1 cellular context compared by ENCODE assay signal in the genomic region with DNA sequence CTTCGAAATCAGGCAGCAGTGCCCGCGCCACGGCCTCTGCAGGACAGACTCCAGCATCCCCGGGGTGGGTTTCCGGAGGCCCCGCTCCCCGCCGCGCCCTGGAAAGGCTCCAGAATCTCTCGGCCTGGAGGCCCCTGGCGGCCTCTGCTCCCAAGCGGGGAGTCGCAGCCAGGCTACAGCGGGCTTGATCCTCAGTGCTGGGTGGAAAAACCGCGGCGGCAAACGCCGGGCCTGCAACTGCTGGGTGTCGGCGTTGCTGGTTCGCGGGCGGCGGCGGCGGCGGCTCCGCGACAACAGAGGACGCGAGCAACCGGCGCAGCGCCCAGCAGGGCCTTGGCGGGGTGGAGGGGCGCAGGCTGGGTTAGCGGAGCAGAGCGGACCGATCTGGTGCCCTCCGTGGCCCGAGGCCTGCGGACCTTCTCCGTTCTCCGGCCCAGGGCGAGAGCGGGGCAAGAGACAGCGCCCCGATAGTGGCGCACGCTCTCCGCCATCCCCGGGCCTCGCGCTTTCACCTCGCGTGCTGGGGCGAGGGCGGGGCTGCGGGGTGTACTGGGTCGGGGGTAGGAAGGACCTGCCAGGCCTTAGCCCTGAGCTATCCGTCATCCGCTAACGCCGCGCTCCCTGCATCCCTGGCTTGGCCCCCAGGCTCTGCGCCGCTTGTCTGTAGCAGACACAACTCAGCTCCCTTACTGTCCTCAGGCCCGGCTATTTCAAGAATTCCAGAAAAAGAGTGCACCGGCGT.
TF ChIP-seq lines count a peak whose summit lies in the region.

No MANE protein-coding gene starts in this region.

TF ChIP-seq in GM12878, 131 proteins besides CTCF, POLR2A, EP300 and RAD21 (continued from another document and continues in another):
- TF ChIP-seq ZBTB4 (CRISPR knock-in tag; IDR thresholded peaks at IDR 0.05), result no peak
- peak; percentile 44; the same call in 2 of the 3 replicates for TF ChIP-seq POU2F2 (IDR thresholded peaks at IDR 0.05; ENCODE audit: borderline replicate concordance, low read depth, low read length)
- TF ChIP-seq SPI1 (IDR thresholded peaks at IDR 0.05; ENCODE audit: borderline replicate concordance, insufficient read depth, low read depth, low read length), result no peak
- no peak; the same call in none of the 2 replicates for TF ChIP-seq RUNX3 (IDR thresholded peaks at IDR 0.05; ENCODE audit: low read length)
- no peak for TF ChIP-seq ZNF24 (IDR thresholded peaks at IDR 0.05)
- no peak for TF ChIP-seq POLR2AphosphoS2 (IDR thresholded peaks at IDR 0.05; ENCODE audit: low read depth, low read length)
- no peak for TF ChIP-seq STAT1 (conservative IDR thresholded peaks at IDR 0.05)
- TF ChIP-seq ZNF622 (IDR thresholded peaks at IDR 0.05), result no peak
- peak; percentile 70; the same call in 1 of the 2 replicates for TF ChIP-seq RB1 (IDR thresholded peaks at IDR 0.05; ENCODE audit: borderline replicate concordance)
- no peak for TF ChIP-seq FOS (IDR thresholded peaks at IDR 0.05; ENCODE audit: borderline replicate concordance, extremely low read depth, insufficient read length)
- TF ChIP-seq IRF4 (IDR thresholded peaks at IDR 0.05; ENCODE audit: low read depth, low read length), result no peak
- no peak for TF ChIP-seq MTA2 (IDR thresholded peaks at IDR 0.05; ENCODE audit: low read depth)
- TF ChIP-seq KAT2A (conservative IDR thresholded peaks at IDR 0.05; ENCODE audit: control insufficient read depth, low read depth, low read length), result no peak
- TF ChIP-seq ZBTB40 (IDR thresholded peaks at IDR 0.05; ENCODE audit: borderline replicate concordance), result no peak
- TF ChIP-seq NR2C2 (IDR thresholded peaks at IDR 0.05; ENCODE audit: borderline replicate concordance, control insufficient read depth, insufficient read length, low read depth), result no peak
- no peak for TF ChIP-seq CHD1 (IDR thresholded peaks at IDR 0.05; ENCODE audit: low read depth, low read length)
- no peak for TF ChIP-seq FOXM1 (IDR thresholded peaks at IDR 0.05; ENCODE audit: low read depth, low read length)
- TF ChIP-seq, protein P1, sequence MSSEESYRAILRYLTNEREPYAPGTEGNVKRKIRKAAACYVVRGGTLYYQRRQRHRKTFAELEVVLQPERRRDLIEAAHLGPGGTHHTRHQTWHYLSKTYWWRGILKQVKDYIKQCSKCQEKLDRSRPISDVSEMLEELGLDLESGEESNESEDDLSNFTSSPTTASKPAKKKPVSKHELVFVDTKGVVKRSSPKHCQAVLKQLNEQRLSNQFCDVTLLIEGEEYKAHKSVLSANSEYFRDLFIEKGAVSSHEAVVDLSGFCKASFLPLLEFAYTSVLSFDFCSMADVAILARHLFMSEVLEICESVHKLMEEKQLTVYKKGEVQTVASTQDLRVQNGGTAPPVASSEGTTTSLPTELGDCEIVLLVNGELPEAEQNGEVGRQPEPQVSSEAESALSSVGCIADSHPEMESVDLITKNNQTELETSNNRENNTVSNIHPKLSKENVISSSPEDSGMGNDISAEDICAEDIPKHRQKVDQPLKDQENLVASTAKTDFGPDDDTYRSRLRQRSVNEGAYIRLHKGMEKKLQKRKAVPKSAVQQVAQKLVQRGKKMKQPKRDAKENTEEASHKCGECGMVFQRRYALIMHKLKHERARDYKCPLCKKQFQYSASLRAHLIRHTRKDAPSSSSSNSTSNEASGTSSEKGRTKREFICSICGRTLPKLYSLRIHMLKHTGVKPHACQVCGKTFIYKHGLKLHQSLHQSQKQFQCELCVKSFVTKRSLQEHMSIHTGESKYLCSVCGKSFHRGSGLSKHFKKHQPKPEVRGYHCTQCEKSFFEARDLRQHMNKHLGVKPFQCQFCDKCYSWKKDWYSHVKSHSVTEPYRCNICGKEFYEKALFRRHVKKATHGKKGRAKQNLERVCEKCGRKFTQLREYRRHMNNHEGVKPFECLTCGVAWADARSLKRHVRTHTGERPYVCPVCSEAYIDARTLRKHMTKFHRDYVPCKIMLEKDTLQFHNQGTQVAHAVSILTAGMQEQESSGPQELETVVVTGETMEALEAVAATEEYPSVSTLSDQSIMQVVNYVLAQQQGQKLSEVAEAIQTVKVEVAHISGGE (CRISPR knock-in tag; IDR thresholded peaks at IDR 0.05), result no peak
- TF ChIP-seq MYC (IDR thresholded peaks at IDR 0.05; ENCODE audit: insufficient read depth, insufficient read length, insufficient replicate concordance, low read length, severe bottlenecking), result no peak
- no peak for TF ChIP-seq FOXK2 (IDR thresholded peaks at IDR 0.05)
- TF ChIP-seq BACH1 (IDR thresholded peaks at IDR 0.05; ENCODE audit: borderline replicate concordance), result peak; percentile 77; the same call in 1 of the 2 replicates
- no peak for TF ChIP-seq ATF7 (IDR thresholded peaks at IDR 0.05; ENCODE audit: low read depth)
- TF ChIP-seq NFXL1 (IDR thresholded peaks at IDR 0.05; ENCODE audit: borderline replicate concordance), result no peak
- TF ChIP-seq CHD2 (IDR thresholded peaks at IDR 0.05; ENCODE audit: borderline replicate concordance, low read depth, low read length), result no peak
- TF ChIP-seq BRCA1 (IDR thresholded peaks at IDR 0.05; ENCODE audit: low read depth, low read length), result no peak
- TF ChIP-seq EED (IDR thresholded peaks at IDR 0.05; ENCODE audit: low read depth), result peak; percentile 35
- TF ChIP-seq BCL3 (IDR thresholded peaks at IDR 0.05; ENCODE audit: borderline replicate concordance, insufficient read depth, low read depth, low read length, poor library complexity, severe bottlenecking), result no peak
- TF ChIP-seq CHD4 (IDR thresholded peaks at IDR 0.05), result no peak
- peak; percentile 75 for TF ChIP-seq SMARCA5 (IDR thresholded peaks at IDR 0.05)
- no peak for TF ChIP-seq MEF2A (IDR thresholded peaks at IDR 0.05; ENCODE audit: insufficient read depth, low read depth, low read length)
- TF ChIP-seq ZBTB33 (IDR thresholded peaks at IDR 0.05), result no peak
- TF ChIP-seq, protein P2, sequence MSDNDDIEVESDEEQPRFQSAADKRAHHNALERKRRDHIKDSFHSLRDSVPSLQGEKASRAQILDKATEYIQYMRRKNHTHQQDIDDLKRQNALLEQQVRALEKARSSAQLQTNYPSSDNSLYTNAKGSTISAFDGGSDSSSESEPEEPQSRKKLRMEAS (IDR thresholded peaks at IDR 0.05; ENCODE audit: low read depth, low read length), result 0 out of 2 replicates have a peak, but pooled peaks have one; percentile 69
- TF ChIP-seq, protein P3, sequence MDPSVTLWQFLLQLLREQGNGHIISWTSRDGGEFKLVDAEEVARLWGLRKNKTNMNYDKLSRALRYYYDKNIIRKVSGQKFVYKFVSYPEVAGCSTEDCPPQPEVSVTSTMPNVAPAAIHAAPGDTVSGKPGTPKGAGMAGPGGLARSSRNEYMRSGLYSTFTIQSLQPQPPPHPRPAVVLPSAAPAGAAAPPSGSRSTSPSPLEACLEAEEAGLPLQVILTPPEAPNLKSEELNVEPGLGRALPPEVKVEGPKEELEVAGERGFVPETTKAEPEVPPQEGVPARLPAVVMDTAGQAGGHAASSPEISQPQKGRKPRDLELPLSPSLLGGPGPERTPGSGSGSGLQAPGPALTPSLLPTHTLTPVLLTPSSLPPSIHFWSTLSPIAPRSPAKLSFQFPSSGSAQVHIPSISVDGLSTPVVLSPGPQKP (IDR thresholded peaks at IDR 0.05; ENCODE audit: low read depth, low read length), result no peak
- TF ChIP-seq HDGF (IDR thresholded peaks at IDR 0.05), result no peak
- no peak for TF ChIP-seq BMI1 (IDR thresholded peaks at IDR 0.05; ENCODE audit: borderline replicate concordance)
- TF ChIP-seq SUPT20H (IDR thresholded peaks at IDR 0.05; ENCODE audit: borderline replicate concordance, control insufficient read depth, low read depth, low read length), result no peak
- peak; percentile 84 for TF ChIP-seq CBX5 (IDR thresholded peaks at IDR 0.05; ENCODE audit: low read depth)
- 0 out of 2 replicates have a peak, but pooled peaks have one; percentile 9 for TF ChIP-seq PKNOX1 (IDR thresholded peaks at IDR 0.05)
- no peak for TF ChIP-seq ZZZ3 (IDR thresholded peaks at IDR 0.05; ENCODE audit: control insufficient read depth, insufficient read length, low read depth)
- no peak for TF ChIP-seq NFIC (IDR thresholded peaks at IDR 0.05; ENCODE audit: low read depth, low read length)
- TF ChIP-seq WRNIP1 (IDR thresholded peaks at IDR 0.05; ENCODE audit: borderline replicate concordance, low read depth, low read length), result no peak
- peak; percentile 79 for TF ChIP-seq IKZF1 (conservative IDR thresholded peaks at IDR 0.05)
